In genomic region chr3:174548841-174549623, GRCh38 we compare ENCODE assay signal across 13 cellular contexts.
"Had no signal": no experiment of that assay in that cellular context is flagged by ENCODE, and none has a peak within 500 bp of the region (broad histone marks: within the 10 kb centered on the region; RNA-seq: fewer than 3 reads in every experiment).

No MANE protein-coding gene starts in this region.

- H3K27ac ChIP-seq: gastrocnemius medialis, heart right ventricle, neutrophil, stomach, thoracic aorta, transverse colon had no signal

- H3K27me3 ChIP-seq: gastrocnemius medialis, heart right ventricle, neutrophil, stomach, transverse colon had no signal

- H3K27me3 Mint-ChIP-seq: naive thymus-derived CD4-positive, alpha-beta T cell had no signal

- H3K4me3 ChIP-seq: gastrocnemius medialis, heart right ventricle, stomach, thoracic aorta, transverse colon had no signal

- H3K27ac Mint-ChIP-seq: naive thymus-derived CD4-positive, alpha-beta T cell; nephron progenitor cell had no signal

- H3K9me3 Mint-ChIP-seq: naive thymus-derived CD4-positive, alpha-beta T cell; nephron progenitor cell had no signal

- H3K4me3 Mint-ChIP-seq: naive thymus-derived CD4-positive, alpha-beta T cell; nephron progenitor cell had no signal

- H3K36me3 ChIP-seq: gastrocnemius medialis, heart right ventricle, neutrophil, stomach, thoracic aorta, transverse colon had no signal

- H3K9me3 ChIP-seq: gastrocnemius medialis, heart right ventricle, neutrophil, stomach, thoracic aorta, transverse colon had no signal

- DNase-seq: effector memory CD4-positive, alpha-beta T cell; gastrocnemius medialis; heart right ventricle; islet precursor cell; mammary epithelial cell; naive thymus-derived CD4-positive, alpha-beta T cell; nephron progenitor cell; stimulated activated naive CD4-positive, alpha-beta T cell; stomach; substantia nigra; transverse colon had no signal

- H3K4me1 Mint-ChIP-seq: naive thymus-derived CD4-positive, alpha-beta T cell; nephron progenitor cell had no signal

- H3K36me3 Mint-ChIP-seq: naive thymus-derived CD4-positive, alpha-beta T cell had no signal
